Comparison of ENCODE assay signal across 22 cellular contexts in the genomic region with DNA sequence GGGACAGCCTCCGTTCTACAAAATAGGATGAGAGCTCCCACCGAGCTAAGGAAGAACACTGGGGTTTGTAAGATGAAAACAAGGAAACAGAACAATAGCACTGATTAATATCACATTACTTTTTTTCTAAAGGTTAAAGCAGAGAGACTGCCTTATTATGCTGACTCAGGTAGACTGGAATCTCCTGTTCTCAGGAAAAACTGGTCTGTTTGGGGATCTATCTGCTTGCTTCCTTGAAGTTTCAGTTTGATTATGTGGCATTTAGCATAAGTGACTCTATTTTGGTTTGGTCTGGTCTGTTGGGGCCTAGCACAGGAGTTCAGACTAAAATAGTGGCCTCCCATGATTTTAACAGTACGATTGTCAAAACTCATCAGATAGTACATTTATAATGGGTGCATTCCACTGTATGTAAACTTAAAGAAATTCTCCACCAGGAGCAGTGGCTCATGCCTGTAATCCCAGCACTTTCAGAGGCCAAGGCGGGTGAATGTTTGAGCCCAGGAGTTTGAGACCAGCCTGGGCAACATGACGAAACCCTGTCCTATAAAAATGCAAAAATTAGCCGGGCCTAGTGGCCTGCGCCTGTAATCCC.
DNase-seq lines count a peak whose midpoint lies in the region; ATAC-seq and TF ChIP-seq lines count a peak whose summit lies in the region.
"Had no signal": no experiment of that assay in that cellular context is flagged by ENCODE, and none has a peak within 500 bp of the region (broad histone marks: within the 10 kb centered on the region; RNA-seq: fewer than 3 reads in every experiment).

No MANE protein-coding gene starts in this region.

- H3K9me2 ChIP-seq in PC-3 (replicated peaks; ENCODE audit: low read length) = no peaks in the 10 kb centered on the region

- H3K4me2 ChIP-seq in PC-3 (ENCODE audit: low read length) = peak overlapping the region; percentile 58

- H3K9ac ChIP-seq in PC-3 (ENCODE audit: low read length) = no peak overlapping the region

- POLR2A ChIA-PET in Caco-2 (lab: Charles Lee) = no interaction called here
- POLR2A ChIA-PET in PC-3 (lab: Charles Lee; ENCODE audit: unreplicated experiment) = no interaction called here

- 0 out of 2 replicates have a peak overlapping the region, but pooled peaks have one; percentile 4 for H3K27ac ChIP-seq in PC-3 (ENCODE audit: low read length)
- H3K27ac ChIP-seq in esophagus (ENCODE audit: low read depth in 2 of 2, low read length in 1 of 2) = peak overlapping the region; percentile 72 to 87
- H3K27ac ChIP-seq in upper lobe of left lung = no peak overlapping the region
- H3K27ac ChIP-seq: pancreas, spleen, transverse colon had no signal

- H3K4me1 Mint-ChIP-seq in Caco-2 (ENCODE audit: low read depth, unreplicated experiment) (peaks cover 19% of the 10 kb centered on the region), mesothelial cell of epicardium (peaks cover 13% of the 10 kb centered on the region)

- H3K4me1 ChIP-seq in Caco-2 = peaks cover 28% of the 10 kb centered on the region
- H3K4me1 ChIP-seq in PC-3 (ENCODE audit: insufficient read depth, low read length) = peaks cover 16% of the 10 kb centered on the region
- no peaks in the 10 kb centered on the region for H3K4me1 ChIP-seq in esophagus (ENCODE audit: control insufficient read depth in 2 of 2, insufficient read depth in 2 of 2, low read length in 1 of 2)
- H3K4me1 ChIP-seq in upper lobe of left lung = no peaks in the 10 kb centered on the region
- H3K4me1 ChIP-seq: pancreas, spleen, transverse colon had no signal

- no peaks in the 10 kb centered on the region for H3K79me2 ChIP-seq in PC-3 (ENCODE audit: low read length)

- H3K36me3 ChIP-seq in Caco-2 (ENCODE audit: control insufficient read depth, insufficient read depth, low read length) (no peaks in the 10 kb centered on the region), PC-3 (ENCODE audit: low read depth, low read length) (no peaks in the 10 kb centered on the region), esophagus (ENCODE audit: control insufficient read depth in 2 of 2, insufficient read depth in 2 of 2, low read length in 1 of 2) (no peaks in the 10 kb centered on the region), upper lobe of left lung (no peaks in the 10 kb centered on the region)
- H3K36me3 ChIP-seq: pancreas, spleen, transverse colon had no signal

- H3K9me3 ChIP-seq in Caco-2 (no peaks in the 10 kb centered on the region), PC-3 (ENCODE audit: low read length) (no peaks in the 10 kb centered on the region), esophagus (ENCODE audit: control insufficient read depth in 2 of 2, insufficient read depth in 1 of 2, low read depth in 1 of 2, low read length in 1 of 2) (no peaks in the 10 kb centered on the region), upper lobe of left lung (no peaks in the 10 kb centered on the region)
- H3K9me3 ChIP-seq: pancreas, spleen, transverse colon had no signal

- no peaks in the 10 kb centered on the region for H4K20me1 ChIP-seq in PC-3 (ENCODE audit: low read length)

- peak overlapping the region; percentile 16 for H2AFZ ChIP-seq in PC-3 (ENCODE audit: low read length)

- no TSS peak for BruUV-seq in Caco-2 (replicated peaks; lab: Mats Ljungman, UMichigan)
- no TSS peak for BruUV-seq in PC-3 (replicated peaks; lab: Mats Ljungman, UMichigan)

- H3K36me3 Mint-ChIP-seq in Caco-2 (ENCODE audit: insufficient read depth, unreplicated experiment) (no peaks in the 10 kb centered on the region), mesothelial cell of epicardium (no peaks in the 10 kb centered on the region)
- H3K36me3 Mint-ChIP-seq: activated naive CD8-positive, alpha-beta T cell; stimulated activated naive B cell treated with anti-CD40 and anti-IgM and Interleukin-4, amounts not matched to agents 10 μg/mL and 1 μg/mL and 100 μg/mL, for 72 hours had no signal

- ATAC-seq in PC-3 (peak; percentile 64), upper lobe of left lung (ENCODE audit: low FRiP score in 2 of 2) (no peak), HG02759 (IDR thresholded peaks at IDR 0.05; ENCODE audit: unreplicated experiment) (no peak)
- ATAC-seq: pancreas; stimulated activated naive B cell treated with anti-CD40 and anti-IgM and Interleukin-4, amounts not matched to agents 10 μg/mL and 1 μg/mL and 100 μg/mL, for 72 hours had no signal

- WGBS in esophagus, 2 donors = 66 to 70% methylated on average over 7 of the region's 7 CpGs
- 75 to 86% methylated on average over 7 of the region's 7 CpGs for whole genome bisulfite sequencing in upper lobe of left lung, 2 donors

- H3K4me3 Mint-ChIP-seq in Caco-2 (ENCODE audit: unreplicated experiment) = no peak overlapping the region
- H3K4me3 Mint-ChIP-seq in mesothelial cell of epicardium = no peak overlapping the region
- H3K4me3 Mint-ChIP-seq: activated CD4-positive, alpha-beta T cell treated with anti-CD3 and anti-CD28 coated beads, Interleukin-2, amount 10 ng/mL, durations not matched to agents 24 days and 14 days; activated naive CD8-positive, alpha-beta T cell; stimulated activated naive B cell treated with anti-CD40 and anti-IgM and Interleukin-4, amounts not matched to agents 10 μg/mL and 1 μg/mL and 100 μg/mL, for 72 hours had no signal

- peak in 1 of 2 experiments; percentile 10 for DNase-seq in Caco-2
- peak; percentile 65 for DNase-seq in PC-3
- no peak for DNase-seq in mesothelial cell of epicardium (ENCODE audit: low spot score in 2 of 2, unreplicated experiment in 2 of 2)
- no peak for DNase-seq in HPDE6-E6E7 (ENCODE audit: extremely low spot score)
- no peak for DNase-seq in upper lobe of left lung
- DNase-seq in NCI-H446 (lab: John Stamatoyannopoulos, UW) = no peak
- DNase-seq: activated CD4-positive, alpha-beta T cell treated with anti-CD3 and anti-CD28 coated beads, Interleukin-2, amount 10 ng/mL, durations not matched to agents 24 days and 14 days; caudate nucleus; GDM1; glutamatergic neuron; HCEC 1CT; KG1; kidney glomerular epithelial cell; NCI-H1417 treated with DMSO at 0.1 percent for 48 hours; OCI-M1; pancreas; spleen; stimulated activated naive B cell treated with anti-CD40 and anti-IgM and Interleukin-4, amounts not matched to agents 10 μg/mL and 1 μg/mL and 100 μg/mL, for 72 hours; transverse colon had no signal

- no peak for TF ChIP-seq POLR2A in upper lobe of left lung (IDR thresholded peaks at IDR 0.05)

- TF ChIP-seq CTCF in Caco-2 (IDR thresholded peaks at IDR 0.05; ENCODE audit: insufficient read depth in 1 of 2, low read depth in 1 of 2, low read length in 1 of 2, severe bottlenecking in 1 of 2, unreplicated experiment in 1 of 2) = no peak
- no peak for TF ChIP-seq CTCF in PC-3 (conservative IDR thresholded peaks at IDR 0.05; ENCODE audit: low read depth, low read length)
- TF ChIP-seq CTCF in mesothelial cell of epicardium (IDR thresholded peaks at IDR 0.05; ENCODE audit: unreplicated experiment) = no peak
- no peak for TF ChIP-seq CTCF in upper lobe of left lung (IDR thresholded peaks at IDR 0.05)

- no peaks in the 10 kb centered on the region for H3K27me3 ChIP-seq in Caco-2 (replicated peaks; ENCODE audit: control insufficient read depth, insufficient read depth, low read length)
- no peaks in the 10 kb centered on the region for H3K27me3 ChIP-seq in PC-3 (ENCODE audit: low read length)
- no peaks in the 10 kb centered on the region for H3K27me3 ChIP-seq in esophagus (ENCODE audit: control insufficient read depth in 1 of 2, insufficient read depth in 2 of 2, low read length in 2 of 2)
- H3K27me3 ChIP-seq in upper lobe of left lung = no peaks in the 10 kb centered on the region
- H3K27me3 ChIP-seq: pancreas, spleen, transverse colon had no signal

- H3K9me3 Mint-ChIP-seq in Caco-2 (ENCODE audit: unreplicated experiment) (no peaks in the 10 kb centered on the region), mesothelial cell of epicardium (no peaks in the 10 kb centered on the region)
- H3K9me3 Mint-ChIP-seq: activated CD4-positive, alpha-beta T cell treated with anti-CD3 and anti-CD28 coated beads, Interleukin-2, amount 10 ng/mL, durations not matched to agents 24 days and 14 days; stimulated activated naive B cell treated with anti-CD40 and anti-IgM and Interleukin-4, amounts not matched to agents 10 μg/mL and 1 μg/mL and 100 μg/mL, for 72 hours had no signal

- intact Hi-C loops in Caco-2 (cut with micrococcal nuclease; ENCODE audit: unreplicated experiment) (no loop called here), PC-3 (cut with micrococcal nuclease) (no loop called here)

- H3K4me3 ChIP-seq in Caco-2 (ENCODE audit: low read depth, low read length) (no peak overlapping the region), PC-3 (ENCODE audit: low read length) (no peak overlapping the region), esophagus (ENCODE audit: low read depth in 1 of 2, low read length in 2 of 2) (no peak overlapping the region), upper lobe of left lung (no peak overlapping the region)
- H3K4me3 ChIP-seq: pancreas, spleen, transverse colon had no signal

- CTCF ChIA-PET in Caco-2 (lab: Charles Lee) (no interaction called here), PC-3 (lab: Charles Lee) (no interaction called here)

- no peak for TF ChIP-seq EP300 in upper lobe of left lung (IDR thresholded peaks at IDR 0.05)

- H3K27ac Mint-ChIP-seq in Caco-2 (ENCODE audit: unreplicated experiment) = peak overlapping the region; percentile 61
- peak overlapping the region; percentile 86 for H3K27ac Mint-ChIP-seq in mesothelial cell of epicardium
- H3K27ac Mint-ChIP-seq: activated CD4-positive, alpha-beta T cell treated with anti-CD3 and anti-CD28 coated beads, Interleukin-2, amount 10 ng/mL, durations not matched to agents 24 days and 14 days; activated naive CD8-positive, alpha-beta T cell; stimulated activated naive B cell treated with anti-CD40 and anti-IgM and Interleukin-4, amounts not matched to agents 10 μg/mL and 1 μg/mL and 100 μg/mL, for 72 hours had no signal

- H3K27me3 Mint-ChIP-seq in Caco-2 (ENCODE audit: insufficient read depth, unreplicated experiment) (no peaks in the 10 kb centered on the region), mesothelial cell of epicardium (ENCODE audit: low read depth) (no peaks in the 10 kb centered on the region)
- H3K27me3 Mint-ChIP-seq: activated CD4-positive, alpha-beta T cell treated with anti-CD3 and anti-CD28 coated beads, Interleukin-2, amount 10 ng/mL, durations not matched to agents 24 days and 14 days; activated naive CD8-positive, alpha-beta T cell had no signal

- H3F3A ChIP-seq in PC-3 (ENCODE audit: low read length, unreplicated experiment) = no peaks in the 10 kb centered on the region

Comparison
In these comparisons a context has a peak if more than half of its experiments do, and no peak if none do; other contexts are left out.
1. H3K27ac ChIP-seq: peak in PC-3 (single experiment) and esophagus (2 of 2); none in upper lobe of left lung (0 of 4).